25 cellular contexts compared by ENCODE assay signal in the genomic region with DNA sequence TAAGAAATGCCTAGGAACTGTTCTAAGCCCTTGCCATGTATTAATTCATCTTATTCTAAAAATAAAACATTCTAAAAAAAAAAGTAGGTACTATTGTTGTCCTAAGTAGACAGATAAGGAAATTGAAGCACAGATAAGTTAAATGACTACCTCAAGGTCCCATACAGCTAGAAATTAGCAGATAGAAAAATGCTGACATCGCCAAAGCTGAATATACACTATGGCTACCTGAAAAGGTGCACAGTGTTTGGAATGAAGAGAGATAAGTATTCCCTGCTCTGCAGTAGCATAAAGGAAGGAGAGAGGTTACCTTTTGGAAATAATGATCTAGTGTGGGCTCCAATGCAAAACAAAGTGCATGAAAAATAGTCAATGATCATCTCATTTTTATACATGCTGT.
"Had no signal": no experiment of that assay in that cellular context is flagged by ENCODE, and none has a peak within 500 bp of the region (broad histone marks: within the 10 kb centered on the region; RNA-seq: fewer than 3 reads in every experiment).

No MANE protein-coding gene starts in this region.

- H3K27me3 Mint-ChIP-seq: stimulated activated naive CD8-positive, alpha-beta T cell treated with anti-CD3 and anti-CD28 coated beads, Interleukin-15, Interleukin-2, amounts not matched to agents 100 ng/mL and 50 ng/mL, for 24 hours had no signal

- DNase-seq: effector memory CD4-positive, alpha-beta T cell; heart left ventricle; hypothalamus; kidney glomerular epithelial cell; mesendoderm; naive B cell; nephron progenitor cell; psoas muscle; retina; spleen; stimulated activated CD4-positive, alpha-beta T cell treated with anti-CD3 and anti-CD28 coated beads, Interleukin-15, amount 100 ng/mL, for 24 hours; stimulated activated CD4-positive, alpha-beta T cell treated with anti-CD3 and anti-CD28 coated beads, Interleukin-1b, Interleukin-23, amount 100 ng/mL, for 48 hours; stimulated activated CD4-positive, alpha-beta T cell treated with anti-CD3 and anti-CD28 coated beads, Interleukin-4, amount 100 ng/mL, for 24 hours; testis; upper lobe of right lung had no signal

- H3K4me1 ChIP-seq: psoas muscle, testis, tibial nerve, upper lobe of right lung had no signal

- H3K36me3 Mint-ChIP-seq: stimulated activated memory B cell treated with anti-CD40 and anti-IgM and Interleukin-4, amounts not matched to agents 10 μg/mL and 1 μg/mL and 100 μg/mL, for 72 hours had no signal

- H3K36me3 ChIP-seq: heart left ventricle, neutrophil, spleen, tibial nerve, upper lobe of right lung, vagina had no signal

- H3K4me3 ChIP-seq: heart left ventricle, psoas muscle, spleen, testis, tibial nerve, upper lobe of right lung, vagina had no signal

- H3K27me3 ChIP-seq: testis, tibial nerve, vagina had no signal

- ATAC-seq: esophagus mucosa; heart left ventricle; psoas muscle; sciatic nerve; stimulated activated memory B cell treated with anti-CD40 and anti-IgM and Interleukin-4, amounts not matched to agents 10 μg/mL and 1 μg/mL and 100 μg/mL, for 72 hours; upper lobe of right lung had no signal

- H3K4me3 Mint-ChIP-seq: naive B cell; nephron progenitor cell; stimulated activated memory B cell treated with anti-CD40 and anti-IgM and Interleukin-4, amounts not matched to agents 10 μg/mL and 1 μg/mL and 100 μg/mL, for 72 hours; stimulated activated naive CD8-positive, alpha-beta T cell treated with anti-CD3 and anti-CD28 coated beads, Interleukin-15, Interleukin-2, amounts not matched to agents 100 ng/mL and 50 ng/mL, for 24 hours had no signal

- H3K27ac ChIP-seq: heart left ventricle, neutrophil, psoas muscle, spleen, testis, tibial nerve, upper lobe of right lung, vagina had no signal

- FAIRE-seq: endometrium, frontal cortex, islet of Langerhans had no signal

- H3K9me3 ChIP-seq: neutrophil, psoas muscle, testis, tibial nerve, upper lobe of right lung, vagina had no signal

- H3K27ac Mint-ChIP-seq: naive B cell; nephron progenitor cell; stimulated activated memory B cell treated with anti-CD40 and anti-IgM and Interleukin-4, amounts not matched to agents 10 μg/mL and 1 μg/mL and 100 μg/mL, for 72 hours; stimulated activated naive CD8-positive, alpha-beta T cell treated with anti-CD3 and anti-CD28 coated beads, Interleukin-15, Interleukin-2, amounts not matched to agents 100 ng/mL and 50 ng/mL, for 24 hours had no signal
